ENCODE assay signal across 2 cellular contexts in genomic region chrY:3019584-3019983, GRCh38.
TF ChIP-seq lines count a peak whose summit lies in the region.

No MANE protein-coding gene starts in this region.

TF ChIP-seq in GM12891, 5 proteins besides CTCF, POLR2A, EP300 and RAD21:
- TF ChIP-seq POU2F2 (IDR thresholded peaks at IDR 0.05; ENCODE audit: low read depth, low read length) (peak; percentile 95), SPI1 (IDR thresholded peaks at IDR 0.05; ENCODE audit: low read depth, low read length) (no peak)

TF ChIP-seq in H1, 55 proteins besides CTCF, POLR2A, EP300 and RAD21:
- TF ChIP-seq, protein P1, sequence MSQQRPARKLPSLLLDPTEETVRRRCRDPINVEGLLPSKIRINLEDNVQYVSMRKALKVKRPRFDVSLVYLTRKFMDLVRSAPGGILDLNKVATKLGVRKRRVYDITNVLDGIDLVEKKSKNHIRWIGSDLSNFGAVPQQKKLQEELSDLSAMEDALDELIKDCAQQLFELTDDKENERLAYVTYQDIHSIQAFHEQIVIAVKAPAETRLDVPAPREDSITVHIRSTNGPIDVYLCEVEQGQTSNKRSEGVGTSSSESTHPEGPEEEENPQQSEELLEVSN (IDR thresholded peaks at IDR 0.05): peak; percentile 69
- no peak for TF ChIP-seq PHF8 (conservative IDR thresholded peaks at IDR 0.05; ENCODE audit: low read depth, low read length)
- no peak for TF ChIP-seq BRCA1 (IDR thresholded peaks at IDR 0.05; ENCODE audit: low read depth, low read length)
- peak; percentile 70 for TF ChIP-seq MAX (IDR thresholded peaks at IDR 0.05)
- no peak for TF ChIP-seq ASH2L (IDR thresholded peaks at IDR 0.05; ENCODE audit: low read length)
- no peak for TF ChIP-seq EGR1 (IDR thresholded peaks at IDR 0.05; ENCODE audit: borderline replicate concordance, low read depth, low read length)
- no peak for TF ChIP-seq ATF2 (IDR thresholded peaks at IDR 0.05; ENCODE audit: low read length)
- TF ChIP-seq ZNF274 (IDR thresholded peaks at IDR 0.05; ENCODE audit: borderline replicate concordance, extremely low read depth, low read length): no peak
- TF ChIP-seq TAF1 (IDR thresholded peaks at IDR 0.05; ENCODE audit: low read depth, low read length): no peak
- no peak for TF ChIP-seq JUND (IDR thresholded peaks at IDR 0.05; ENCODE audit: low read length)
- no peak for TF ChIP-seq NRF1 (IDR thresholded peaks at IDR 0.05; ENCODE audit: low read depth, low read length)
- TF ChIP-seq CHD1 (IDR thresholded peaks at IDR 0.05; ENCODE audit: low read depth, low read length): no peak
- no peak for TF ChIP-seq RNF2 (IDR thresholded peaks at IDR 0.05; ENCODE audit: borderline replicate concordance, low read depth, low read length, missing control alignments, poor library complexity, severe bottlenecking)
- no peak for TF ChIP-seq CEBPB (IDR thresholded peaks at IDR 0.05; ENCODE audit: low read depth, low read length)
